In genomic region chrX:33285550-33285949, GRCh38 we compare ENCODE assay signal across 17 cellular contexts.
"Had no signal": no experiment of that assay in that cellular context is flagged by ENCODE, and none has a peak within 500 bp of the region (broad histone marks: within the 10 kb centered on the region; RNA-seq: fewer than 3 reads in every experiment).

No MANE protein-coding gene starts in this region.

- H3K36me3 ChIP-seq: esophagus squamous epithelium, neural progenitor cell, ovary, right atrium auricular region, sigmoid colon had no signal

- H3K9me3 ChIP-seq: esophagus squamous epithelium, ovary, right atrium auricular region, sigmoid colon had no signal

- H3K9me3 Mint-ChIP-seq: neural progenitor cell, type B pancreatic cell had no signal

- H3K4me1 ChIP-seq: esophagus squamous epithelium, right atrium auricular region, sigmoid colon had no signal

- H3K4me1 Mint-ChIP-seq: immature natural killer cell, neural progenitor cell had no signal

- H3K27me3 ChIP-seq: esophagus squamous epithelium, neural progenitor cell, ovary, right atrium auricular region, sigmoid colon had no signal

- DNase-seq: cortex of kidney; effector memory CD4-positive, alpha-beta T cell; esophagus squamous epithelium; foreskin fibroblast; immature natural killer cell; nucleus accumbens; ovary; sigmoid colon; small intestine; stimulated activated CD4-positive, alpha-beta T cell treated with anti-CD3 and anti-CD28 coated beads, Interleukin-2, amount 100 ng/mL, for 48 hours; stimulated activated naive CD4-positive, alpha-beta T cell treated with Interleukin-2 at 50 U/mL for 16 hours had no signal

- H3K27me3 Mint-ChIP-seq: natural killer cell treated with Interleukin-12 subunit alpha and Interleukin-12 subunit beta and Interleukin-15 and Interleukin-18, amount 100 ng/mL, for 72 hours; type B pancreatic cell had no signal

- FAIRE-seq: endometrium, urothelium cell line had no signal

- H3K27ac ChIP-seq: esophagus squamous epithelium, neural progenitor cell, ovary, right atrium auricular region, sigmoid colon had no signal

- H3K36me3 Mint-ChIP-seq: immature natural killer cell, neural progenitor cell, type B pancreatic cell had no signal

- H3K4me3 ChIP-seq: esophagus squamous epithelium, neural progenitor cell, ovary, right atrium auricular region, sigmoid colon had no signal

- H3K27ac Mint-ChIP-seq: immature natural killer cell; natural killer cell treated with Interleukin-12 subunit alpha and Interleukin-12 subunit beta and Interleukin-15 and Interleukin-18, amount 100 ng/mL, for 72 hours; neural progenitor cell; type B pancreatic cell had no signal

- H3K4me3 Mint-ChIP-seq: immature natural killer cell; natural killer cell treated with Interleukin-12 subunit alpha and Interleukin-12 subunit beta and Interleukin-15 and Interleukin-18, amount 100 ng/mL, for 72 hours; neural progenitor cell; type B pancreatic cell had no signal
